ENCODE assay signal across 1 cellular context in the genomic region with DNA sequence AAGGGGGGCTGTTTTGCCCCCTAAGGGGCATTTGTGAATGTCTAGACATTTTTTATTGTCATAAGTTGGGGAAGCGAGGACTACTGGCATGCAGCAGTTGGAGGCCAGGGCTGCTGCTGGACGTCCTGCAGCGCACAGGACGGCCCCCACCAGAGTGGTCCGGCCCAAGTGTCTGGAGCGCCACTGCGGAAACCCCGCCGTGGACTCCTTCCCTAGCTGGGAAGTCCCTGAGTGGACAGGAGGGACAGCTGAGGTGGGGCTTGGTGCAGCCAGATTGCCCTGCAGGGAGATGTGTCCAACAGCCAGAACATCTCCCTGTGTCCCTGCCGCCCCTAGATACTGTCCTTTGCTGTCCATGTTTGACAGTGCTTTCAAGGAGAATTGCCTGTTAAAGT.
TF ChIP-seq lines count a peak whose summit lies in the region.

No MANE protein-coding gene starts in this region.

TF ChIP-seq in IMR-90, 13 proteins besides CTCF, POLR2A, EP300 and RAD21:
- TF ChIP-seq BHLHE40 (IDR thresholded peaks at IDR 0.05; ENCODE audit: low read depth, low read length): no peak
- TF ChIP-seq, protein P1, sequence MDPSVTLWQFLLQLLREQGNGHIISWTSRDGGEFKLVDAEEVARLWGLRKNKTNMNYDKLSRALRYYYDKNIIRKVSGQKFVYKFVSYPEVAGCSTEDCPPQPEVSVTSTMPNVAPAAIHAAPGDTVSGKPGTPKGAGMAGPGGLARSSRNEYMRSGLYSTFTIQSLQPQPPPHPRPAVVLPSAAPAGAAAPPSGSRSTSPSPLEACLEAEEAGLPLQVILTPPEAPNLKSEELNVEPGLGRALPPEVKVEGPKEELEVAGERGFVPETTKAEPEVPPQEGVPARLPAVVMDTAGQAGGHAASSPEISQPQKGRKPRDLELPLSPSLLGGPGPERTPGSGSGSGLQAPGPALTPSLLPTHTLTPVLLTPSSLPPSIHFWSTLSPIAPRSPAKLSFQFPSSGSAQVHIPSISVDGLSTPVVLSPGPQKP (IDR thresholded peaks at IDR 0.05; ENCODE audit: borderline replicate concordance, low read depth, low read length): no peak
- no peak for TF ChIP-seq MXI1 (IDR thresholded peaks at IDR 0.05; ENCODE audit: borderline replicate concordance, low read depth, low read length)
